Comparison of ENCODE assay signal across 1 cellular context in the genomic region with DNA sequence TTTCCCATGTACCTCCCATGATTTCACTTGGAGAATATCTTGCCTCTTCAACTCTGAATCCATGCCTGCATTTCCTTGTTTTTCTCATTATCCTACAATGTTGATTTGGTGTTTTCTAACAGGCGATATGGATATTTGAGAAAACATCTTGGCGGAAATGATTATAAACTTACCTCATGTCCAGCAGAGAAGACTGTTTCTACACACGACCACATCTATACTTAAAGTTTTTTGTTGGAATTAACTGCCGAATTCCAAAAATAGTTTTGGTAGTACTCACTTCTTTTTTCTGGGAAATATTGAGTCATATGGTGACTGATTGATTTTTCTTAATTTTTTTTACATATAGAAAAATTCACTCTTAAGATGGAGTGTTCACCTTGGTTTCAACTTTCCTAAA.
TF ChIP-seq lines count a peak whose summit lies in the region.

No MANE protein-coding gene starts in this region.

TF ChIP-seq in GM23338, 12 proteins besides CTCF, POLR2A, EP300 and RAD21 (continued from another document):
- TF ChIP-seq JUNB (IDR thresholded peaks at IDR 0.05; ENCODE audit: unreplicated experiment) (no peak), EZH2phosphoT487 (IDR thresholded peaks at IDR 0.05; ENCODE audit: unreplicated experiment) (no peak), EZH2 (IDR thresholded peaks at IDR 0.05; ENCODE audit: low read depth, unreplicated experiment) (no peak), STAT1 (IDR thresholded peaks at IDR 0.05; ENCODE audit: unreplicated experiment) (no peak)
